Comparison of ENCODE assay signal across 13 cellular contexts in genomic region chr6:93407186-93407585, GRCh38. TPM values are rescaled to one million over a fixed set of nuclear protein-coding genes. Genes with fewer than 3 reads are reported as not detected.
DNase-seq lines count a peak whose midpoint lies in the region; ATAC-seq lines count a peak whose summit lies in the region.
"Had no signal": no experiment of that assay in that cellular context is flagged by ENCODE, and none has a peak within 500 bp of the region (broad histone marks: within the 10 kb centered on the region; RNA-seq: fewer than 3 reads in every experiment).

No MANE protein-coding gene starts in this region.

- DNase-seq in EH (ENCODE audit: low read depth): peak; percentile 0
- DNase-seq in NCI-H2081 (lab: John Stamatoyannopoulos, UW): peak; percentile 14 to 74
- peak; percentile 97 for DNase-seq in SK-N-MC (ENCODE audit: low read depth, low spot score)
- DNase-seq in kidney tubule cell (ENCODE audit: low spot score): peak; percentile 44
- DNase-seq in activated effector memory CD4-positive, alpha-beta T cell treated with Interleukin-2 at 50 U/mL for 16 hours: no peak
- DNase-seq in NCI-H187 (lab: John Stamatoyannopoulos, UW): no peak
- DNase-seq: AML-193, hypothalamus, mesendoderm, NCI-H226, stomach had no signal

- H3K27ac ChIP-seq in SK-N-MC: no peak overlapping the region
- H3K27ac ChIP-seq: stomach had no signal

- peaks cover 7% of the 10 kb centered on the region; the same call in 1 of the 2 replicates for H3K36me3 ChIP-seq in SK-N-MC (ENCODE audit: insufficient read depth, low read length)

- H3K9ac ChIP-seq in SK-N-MC (ENCODE audit: insufficient read length): no peak overlapping the region

- ATAC-seq in GM18868 (IDR thresholded peaks at IDR 0.05; ENCODE audit: unreplicated experiment) (no peak), esophagus mucosa (no peak)

- H3K4me3 ChIP-seq in SK-N-MC: no peak overlapping the region
- H3K4me3 ChIP-seq: stomach had no signal

- H3K9me3 ChIP-seq in SK-N-MC (ENCODE audit: low read depth, low read length): no peaks in the 10 kb centered on the region
- H3K9me3 ChIP-seq: stomach had no signal

RNA-seq across cellular contexts. Expression of gene EPHA7, which starts 12.2 kb away (rescaled TPM):
- 0.12 TPM for total RNA-seq in esophagus mucosa

Comparison
In these comparisons a context has a peak if more than half of its experiments do, and no peak if none do; other contexts are left out.
1. DNase-seq: peak in EH (single experiment), NCI-H2081 (2 of 2), SK-N-MC (single experiment) and kidney tubule cell (single experiment); none in activated effector memory CD4-positive, alpha-beta T cell treated with Interleukin-2 at 50 U/mL for 16 hours (single experiment) and NCI-H187 (0 of 2).